1 cellular context compared by ENCODE assay signal in the genomic region with DNA sequence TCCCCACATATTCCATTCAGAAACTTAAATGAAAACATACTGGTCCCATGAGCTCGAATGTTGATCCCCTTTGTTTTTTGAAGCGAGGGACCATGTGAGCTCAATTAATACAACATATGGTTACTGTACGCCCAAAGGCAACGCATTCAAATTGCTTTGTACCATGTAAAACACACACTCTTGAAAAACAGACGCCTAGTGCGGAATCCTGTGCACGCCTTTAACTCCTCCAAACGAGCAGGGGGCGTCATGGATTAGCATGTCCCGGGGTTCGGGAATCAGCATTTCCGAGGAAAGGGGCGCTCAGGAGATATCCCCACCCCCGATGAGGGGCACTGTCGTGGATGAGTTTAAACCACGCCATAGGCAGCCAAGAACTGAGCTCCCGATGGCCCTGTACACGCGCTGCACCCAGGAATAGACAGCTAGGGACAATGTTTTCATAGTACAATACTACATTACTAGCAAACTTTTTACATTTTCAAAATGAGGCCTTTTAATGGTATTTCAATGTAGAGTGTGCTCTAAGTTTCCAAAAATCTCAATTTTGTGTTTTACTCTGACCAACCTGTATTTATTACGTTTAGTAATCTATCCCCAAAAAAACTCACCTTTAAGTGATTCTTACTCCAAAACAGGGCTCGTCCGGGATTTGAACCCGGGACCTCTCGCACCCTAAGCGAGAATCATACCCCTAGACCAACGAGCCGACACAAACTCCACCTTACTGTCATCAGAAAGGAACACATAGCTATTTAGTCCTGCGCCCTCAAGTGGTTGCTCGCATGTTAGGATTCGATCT.
TF ChIP-seq lines count a peak whose summit lies in the region.

No MANE protein-coding gene starts in this region.

TF ChIP-seq in GM12878, 131 proteins besides CTCF, POLR2A, EP300 and RAD21 (continued from another document and continues in another):
- TF ChIP-seq, protein P1, sequence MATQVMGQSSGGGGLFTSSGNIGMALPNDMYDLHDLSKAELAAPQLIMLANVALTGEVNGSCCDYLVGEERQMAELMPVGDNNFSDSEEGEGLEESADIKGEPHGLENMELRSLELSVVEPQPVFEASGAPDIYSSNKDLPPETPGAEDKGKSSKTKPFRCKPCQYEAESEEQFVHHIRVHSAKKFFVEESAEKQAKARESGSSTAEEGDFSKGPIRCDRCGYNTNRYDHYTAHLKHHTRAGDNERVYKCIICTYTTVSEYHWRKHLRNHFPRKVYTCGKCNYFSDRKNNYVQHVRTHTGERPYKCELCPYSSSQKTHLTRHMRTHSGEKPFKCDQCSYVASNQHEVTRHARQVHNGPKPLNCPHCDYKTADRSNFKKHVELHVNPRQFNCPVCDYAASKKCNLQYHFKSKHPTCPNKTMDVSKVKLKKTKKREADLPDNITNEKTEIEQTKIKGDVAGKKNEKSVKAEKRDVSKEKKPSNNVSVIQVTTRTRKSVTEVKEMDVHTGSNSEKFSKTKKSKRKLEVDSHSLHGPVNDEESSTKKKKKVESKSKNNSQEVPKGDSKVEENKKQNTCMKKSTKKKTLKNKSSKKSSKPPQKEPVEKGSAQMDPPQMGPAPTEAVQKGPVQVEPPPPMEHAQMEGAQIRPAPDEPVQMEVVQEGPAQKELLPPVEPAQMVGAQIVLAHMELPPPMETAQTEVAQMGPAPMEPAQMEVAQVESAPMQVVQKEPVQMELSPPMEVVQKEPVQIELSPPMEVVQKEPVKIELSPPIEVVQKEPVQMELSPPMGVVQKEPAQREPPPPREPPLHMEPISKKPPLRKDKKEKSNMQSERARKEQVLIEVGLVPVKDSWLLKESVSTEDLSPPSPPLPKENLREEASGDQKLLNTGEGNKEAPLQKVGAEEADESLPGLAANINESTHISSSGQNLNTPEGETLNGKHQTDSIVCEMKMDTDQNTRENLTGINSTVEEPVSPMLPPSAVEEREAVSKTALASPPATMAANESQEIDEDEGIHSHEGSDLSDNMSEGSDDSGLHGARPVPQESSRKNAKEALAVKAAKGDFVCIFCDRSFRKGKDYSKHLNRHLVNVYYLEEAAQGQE (IDR thresholded peaks at IDR 0.05; ENCODE audit: low read depth, low read length) = no peak
- TF ChIP-seq HSF1 (IDR thresholded peaks at IDR 0.05; ENCODE audit: low read depth, low read length) = peak; percentile 62; the same call in 1 of the 2 replicates
- TF ChIP-seq PRDM15 (CRISPR knock-in tag; IDR thresholded peaks at IDR 0.05) = no peak
- no peak for TF ChIP-seq ELK1 (IDR thresholded peaks at IDR 0.05; ENCODE audit: low read depth, low read length)
- 0 out of 2 replicates have a peak, but pooled peaks have one; percentile 22 for TF ChIP-seq TAF1 (IDR thresholded peaks at IDR 0.05; ENCODE audit: borderline replicate concordance, low read depth, low read length)
- TF ChIP-seq NFYA (IDR thresholded peaks at IDR 0.05; ENCODE audit: borderline replicate concordance, low read depth, low read length) = no peak
- no peak for TF ChIP-seq MYB (IDR thresholded peaks at IDR 0.05; ENCODE audit: borderline replicate concordance, low read depth, low read length)
- no peak for TF ChIP-seq ATF3 (IDR thresholded peaks at IDR 0.05; ENCODE audit: borderline replicate concordance, extremely low read depth, low read depth, low read length)
- no peak for TF ChIP-seq MYC (IDR thresholded peaks at IDR 0.05; ENCODE audit: insufficient read depth, insufficient read length, insufficient replicate concordance, low read length, severe bottlenecking)
- TF ChIP-seq ZNF622 (IDR thresholded peaks at IDR 0.05) = no peak
- TF ChIP-seq NFXL1 (IDR thresholded peaks at IDR 0.05; ENCODE audit: borderline replicate concordance) = no peak
- no peak for TF ChIP-seq MEF2B (IDR thresholded peaks at IDR 0.05; ENCODE audit: partially characterized antibody, poor library complexity, severe bottlenecking)
- no peak for TF ChIP-seq FOXK2 (IDR thresholded peaks at IDR 0.05)
- TF ChIP-seq, protein P2, sequence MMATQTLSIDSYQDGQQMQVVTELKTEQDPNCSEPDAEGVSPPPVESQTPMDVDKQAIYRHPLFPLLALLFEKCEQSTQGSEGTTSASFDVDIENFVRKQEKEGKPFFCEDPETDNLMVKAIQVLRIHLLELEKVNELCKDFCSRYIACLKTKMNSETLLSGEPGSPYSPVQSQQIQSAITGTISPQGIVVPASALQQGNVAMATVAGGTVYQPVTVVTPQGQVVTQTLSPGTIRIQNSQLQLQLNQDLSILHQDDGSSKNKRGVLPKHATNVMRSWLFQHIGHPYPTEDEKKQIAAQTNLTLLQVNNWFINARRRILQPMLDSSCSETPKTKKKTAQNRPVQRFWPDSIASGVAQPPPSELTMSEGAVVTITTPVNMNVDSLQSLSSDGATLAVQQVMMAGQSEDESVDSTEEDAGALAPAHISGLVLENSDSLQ (IDR thresholded peaks at IDR 0.05) = no peak
- peak; percentile 80 for TF ChIP-seq NR2F1 (conservative IDR thresholded peaks at IDR 0.05)
- no peak for TF ChIP-seq SUPT20H (IDR thresholded peaks at IDR 0.05; ENCODE audit: borderline replicate concordance, control insufficient read depth, low read depth, low read length)
- TF ChIP-seq BCL11A (IDR thresholded peaks at IDR 0.05; ENCODE audit: low read depth, low read length) = no peak
- no peak for TF ChIP-seq EGR1 (IDR thresholded peaks at IDR 0.05; ENCODE audit: borderline replicate concordance in 1 of 2, low read depth in 2 of 2, low read length in 2 of 2)
- no peak for TF ChIP-seq EED (IDR thresholded peaks at IDR 0.05; ENCODE audit: low read depth)
- TF ChIP-seq ZBED1 (IDR thresholded peaks at IDR 0.05; ENCODE audit: borderline replicate concordance) = peak; percentile 83
- TF ChIP-seq CEBPB (IDR thresholded peaks at IDR 0.05; ENCODE audit: borderline replicate concordance in 1 of 2, low read depth in 2 of 2, low read length in 2 of 2) = no peak
- TF ChIP-seq, protein P3, sequence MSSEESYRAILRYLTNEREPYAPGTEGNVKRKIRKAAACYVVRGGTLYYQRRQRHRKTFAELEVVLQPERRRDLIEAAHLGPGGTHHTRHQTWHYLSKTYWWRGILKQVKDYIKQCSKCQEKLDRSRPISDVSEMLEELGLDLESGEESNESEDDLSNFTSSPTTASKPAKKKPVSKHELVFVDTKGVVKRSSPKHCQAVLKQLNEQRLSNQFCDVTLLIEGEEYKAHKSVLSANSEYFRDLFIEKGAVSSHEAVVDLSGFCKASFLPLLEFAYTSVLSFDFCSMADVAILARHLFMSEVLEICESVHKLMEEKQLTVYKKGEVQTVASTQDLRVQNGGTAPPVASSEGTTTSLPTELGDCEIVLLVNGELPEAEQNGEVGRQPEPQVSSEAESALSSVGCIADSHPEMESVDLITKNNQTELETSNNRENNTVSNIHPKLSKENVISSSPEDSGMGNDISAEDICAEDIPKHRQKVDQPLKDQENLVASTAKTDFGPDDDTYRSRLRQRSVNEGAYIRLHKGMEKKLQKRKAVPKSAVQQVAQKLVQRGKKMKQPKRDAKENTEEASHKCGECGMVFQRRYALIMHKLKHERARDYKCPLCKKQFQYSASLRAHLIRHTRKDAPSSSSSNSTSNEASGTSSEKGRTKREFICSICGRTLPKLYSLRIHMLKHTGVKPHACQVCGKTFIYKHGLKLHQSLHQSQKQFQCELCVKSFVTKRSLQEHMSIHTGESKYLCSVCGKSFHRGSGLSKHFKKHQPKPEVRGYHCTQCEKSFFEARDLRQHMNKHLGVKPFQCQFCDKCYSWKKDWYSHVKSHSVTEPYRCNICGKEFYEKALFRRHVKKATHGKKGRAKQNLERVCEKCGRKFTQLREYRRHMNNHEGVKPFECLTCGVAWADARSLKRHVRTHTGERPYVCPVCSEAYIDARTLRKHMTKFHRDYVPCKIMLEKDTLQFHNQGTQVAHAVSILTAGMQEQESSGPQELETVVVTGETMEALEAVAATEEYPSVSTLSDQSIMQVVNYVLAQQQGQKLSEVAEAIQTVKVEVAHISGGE (CRISPR knock-in tag; IDR thresholded peaks at IDR 0.05) = no peak
- no peak for TF ChIP-seq USF2 (IDR thresholded peaks at IDR 0.05; ENCODE audit: borderline replicate concordance, low read depth, low read length)
- TF ChIP-seq ESRRA (IDR thresholded peaks at IDR 0.05; ENCODE audit: low read length) = no peak
- TF ChIP-seq, protein P4, sequence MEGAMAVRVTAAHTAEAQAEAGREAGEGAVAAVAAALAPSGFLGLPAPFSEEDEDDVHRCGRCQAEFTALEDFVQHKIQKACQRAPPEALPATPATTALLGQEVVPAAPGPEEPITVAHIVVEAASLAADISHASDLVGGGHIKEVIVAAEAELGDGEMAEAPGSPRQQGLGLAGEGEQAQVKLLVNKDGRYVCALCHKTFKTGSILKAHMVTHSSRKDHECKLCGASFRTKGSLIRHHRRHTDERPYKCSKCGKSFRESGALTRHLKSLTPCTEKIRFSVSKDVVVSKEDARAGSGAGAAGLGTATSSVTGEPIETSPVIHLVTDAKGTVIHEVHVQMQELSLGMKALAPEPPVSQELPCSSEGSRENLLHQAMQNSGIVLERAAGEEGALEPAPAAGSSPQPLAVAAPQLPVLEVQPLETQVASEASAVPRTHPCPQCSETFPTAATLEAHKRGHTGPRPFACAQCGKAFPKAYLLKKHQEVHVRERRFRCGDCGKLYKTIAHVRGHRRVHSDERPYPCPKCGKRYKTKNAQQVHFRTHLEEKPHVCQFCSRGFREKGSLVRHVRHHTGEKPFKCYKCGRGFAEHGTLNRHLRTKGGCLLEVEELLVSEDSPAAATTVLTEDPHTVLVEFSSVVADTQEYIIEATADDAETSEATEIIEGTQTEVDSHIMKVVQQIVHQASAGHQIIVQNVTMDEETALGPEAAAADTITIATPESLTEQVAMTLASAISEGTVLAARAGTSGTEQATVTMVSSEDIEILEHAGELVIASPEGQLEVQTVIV (IDR thresholded peaks at IDR 0.05; ENCODE audit: borderline replicate concordance, partially characterized antibody) = no peak
- TF ChIP-seq RBBP5 (conservative IDR thresholded peaks at IDR 0.05) = no peak
- TF ChIP-seq ZBTB33 (IDR thresholded peaks at IDR 0.05) = peak; percentile 57; the same call in 1 of the 2 replicates
